Comparison of ENCODE assay signal across 17 cellular contexts in the genomic region with DNA sequence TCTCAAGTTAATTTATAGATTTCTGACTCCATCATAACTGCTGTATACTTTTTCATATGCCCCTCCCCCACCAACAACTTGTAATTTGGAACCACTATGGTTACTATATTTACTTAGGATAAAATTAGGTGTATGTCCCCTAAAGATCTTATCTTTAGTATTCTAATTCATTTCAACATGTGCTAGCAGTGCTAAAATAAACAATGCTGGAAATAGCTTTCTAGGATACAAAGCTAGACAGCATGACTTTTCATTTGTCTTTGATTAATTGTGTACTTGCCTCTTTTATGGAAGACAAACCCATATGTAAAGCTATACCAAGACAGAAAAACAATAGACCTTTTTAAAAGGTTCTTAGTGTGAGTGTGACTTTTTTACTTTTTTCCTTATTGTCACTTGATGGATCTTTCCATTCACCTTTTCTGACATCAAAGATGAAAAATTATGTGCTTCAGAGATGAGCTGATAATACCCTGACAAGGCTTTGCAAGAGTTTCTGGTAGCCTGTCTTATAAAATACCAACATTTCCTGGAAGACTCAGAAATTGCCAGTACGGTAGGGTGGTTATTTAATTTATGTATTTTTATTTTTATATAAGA. TPM values are rescaled to one million over a fixed set of nuclear protein-coding genes. Genes with fewer than 3 reads are reported as not detected.
DNase-seq lines count a peak whose midpoint lies in the region; ATAC-seq, FAIRE-seq and TF ChIP-seq lines count a peak whose summit lies in the region.
"Had no signal": no experiment of that assay in that cellular context is flagged by ENCODE, and none has a peak within 500 bp of the region (broad histone marks: within the 10 kb centered on the region; RNA-seq: fewer than 3 reads in every experiment).

No MANE protein-coding gene starts in this region.

- FAIRE-seq in K562 (lab: Jason Lieb, UNC), result no peak
- FAIRE-seq: A204.1, GM18507 had no signal

- TF ChIP-seq POLR2A in K562 (conservative IDR thresholded peaks at IDR 0.05), result no peak
- no peak for TF ChIP-seq POLR2A in tibial nerve (IDR thresholded peaks at IDR 0.05)
- TF ChIP-seq POLR2A in upper lobe of left lung (IDR thresholded peaks at IDR 0.05), result no peak

- CTCF ChIA-PET in K562 (lab: Yijun Ruan, JAX; ENCODE audit: low intra/inter-chr PET ratio), result no interaction called here

- no peaks in the 10 kb centered on the region for H3K36me3 ChIP-seq in K562 (ENCODE audit: control insufficient read depth, insufficient read depth, low read length)
- no peaks in the 10 kb centered on the region for H3K36me3 ChIP-seq in skeletal muscle tissue (ENCODE audit: control insufficient read depth in 3 of 3, insufficient read depth in 3 of 3, low read length in 3 of 3)
- no peaks in the 10 kb centered on the region for H3K36me3 ChIP-seq in tibial nerve
- no peaks in the 10 kb centered on the region for H3K36me3 ChIP-seq in upper lobe of left lung

- ATAC-seq in Right ventricle myocardium superior (ENCODE audit: poor library complexity) (peak; percentile 78), K562 (no peak), GM18870 (IDR thresholded peaks at IDR 0.05; ENCODE audit: unreplicated experiment) (no peak), upper lobe of left lung (ENCODE audit: low FRiP score in 2 of 2) (no peak)

- no peak for TF ChIP-seq RAD21 in K562 (CRISPR knock-in tag; conservative IDR thresholded peaks at IDR 0.05 in 1 of 2, IDR thresholded peaks at IDR 0.05 in 1 of 2)

- peaks cover 0 to 15% of the 10 kb centered on the region in 2 experiments; a peak in 3 of 5 replicates for H3K4me1 ChIP-seq in K562 (replicated peaks in 1 of 2; ENCODE audit: control insufficient read depth in 2 of 2, insufficient read depth in 2 of 2, low read length in 2 of 2)
- H3K4me1 ChIP-seq in skeletal muscle tissue (ENCODE audit: control insufficient read depth in 3 of 3, insufficient read depth in 3 of 3, low read length in 3 of 3), result peaks cover 4 to 6% (median 5%) of the 10 kb centered on the region in 3 donors
- no peaks in the 10 kb centered on the region for H3K4me1 ChIP-seq in tibial nerve
- H3K4me1 ChIP-seq in upper lobe of left lung, result no peaks in the 10 kb centered on the region

- H3K4me3 ChIP-seq in K562 (no peak overlapping the region), skeletal muscle tissue (ENCODE audit: low read length in 3 of 3) (no peak overlapping the region), tibial nerve (no peak overlapping the region), upper lobe of left lung (no peak overlapping the region)

- WGBS in K562 (ENCODE audit: insufficient coverage, low coverage, missing lambda C conversion rate), result 35% methylated on average over 1 of the region's 1 CpG
- 90 to 93% methylated on average over 1 of the region's 1 CpG for WGBS in tibial nerve, 2 donors
- WGBS in upper lobe of left lung, 2 donors, result 63 to 82% methylated on average over 1 of the region's 1 CpG

- in situ Hi-C loops in K562 (cut with MboI), result no loop called here

- intact Hi-C loops in Right ventricle myocardium superior (cut with DNase I), result no loop called here
- intact Hi-C loops in cardiac septum (cut with DNase I), result loop anchor here (10.0 kb wide), 1 partner anchor 54 kb away; no protein-coding TSS in a partner anchor
- intact Hi-C loops in K562 (cut with micrococcal nuclease), result no loop called here

- no TSS peak for BruUV-seq in K562 (replicated peaks; lab: Mats Ljungman, UMichigan)

- H3K4me2 ChIP-seq in K562 (ENCODE audit: insufficient read depth, low read length), result no peak overlapping the region
- H3K4me2 ChIP-seq: KMS-11 had no signal

- peaks cover 0 to 2% of the 10 kb centered on the region in 2 experiments; a peak in 2 of 5 replicates for H3K27me3 ChIP-seq in K562 (ENCODE audit: control insufficient read depth in 2 of 2, insufficient read depth in 2 of 2, low read length in 2 of 2)
- H3K27me3 ChIP-seq in skeletal muscle tissue (ENCODE audit: control insufficient read depth in 3 of 3, insufficient read depth in 3 of 3, low read length in 3 of 3), result no peaks in the 10 kb centered on the region
- no peaks in the 10 kb centered on the region for H3K27me3 ChIP-seq in tibial nerve
- H3K27me3 ChIP-seq in upper lobe of left lung, result no peaks in the 10 kb centered on the region

- TF ChIP-seq CTCF in K562 (IDR thresholded peaks at IDR 0.05 in 2 of 3, conservative IDR thresholded peaks at IDR 0.05 in 1 of 3; ENCODE audit: insufficient read depth in 2 of 3, low read depth in 1 of 3, low read length in 3 of 3) (no peak), tibial nerve (IDR thresholded peaks at IDR 0.05) (no peak), upper lobe of left lung (IDR thresholded peaks at IDR 0.05) (no peak)

- H2AFZ ChIP-seq in K562 (ENCODE audit: low read depth, low read length), result no peak overlapping the region

- TF ChIP-seq EP300 in K562 (IDR thresholded peaks at IDR 0.05; ENCODE audit: low read length), result no peak
- TF ChIP-seq EP300 in tibial nerve (IDR thresholded peaks at IDR 0.05), result no peak
- TF ChIP-seq EP300 in upper lobe of left lung (IDR thresholded peaks at IDR 0.05), result no peak

- H3K79me2 ChIP-seq in K562 (ENCODE audit: control insufficient read depth, insufficient read depth, low read length), result no peaks in the 10 kb centered on the region

- no peaks in the 10 kb centered on the region for H3K9me1 ChIP-seq in K562 (ENCODE audit: control insufficient read depth, insufficient read depth, low read length)

- no peak for DNase-seq in Right ventricle myocardium superior
- DNase-seq in cardiac septum (ENCODE audit: low spot score), result no peak
- DNase-seq in NCI-H748 (lab: John Stamatoyannopoulos, UW; ENCODE audit: unreplicated experiment), result peak; percentile 24
- no peak for DNase-seq in K562 (ENCODE audit: extremely low read depth in 1 of 4, low spot score in 3 of 4)
- DNase-seq in tibial nerve (ENCODE audit: low spot score in 2 of 2), result no peak
- no peak for DNase-seq in upper lobe of left lung
- DNase-seq: MM.1S, NCI-H2029, NCI-H2227 treated with DMSO at 0.1 percent for 48 hours, NCI-H524 treated with DMSO at 0.1 percent for 48 hours, SIG-M5, SW 1271 had no signal

- H3K9me3 ChIP-seq in K562 (replicated peaks; ENCODE audit: control insufficient read depth, insufficient read depth, low read depth, low read length), result no peaks in the 10 kb centered on the region
- H3K9me3 ChIP-seq in skeletal muscle tissue (ENCODE audit: control insufficient read depth in 3 of 3, low read length in 3 of 3), result no peaks in the 10 kb centered on the region
- no peaks in the 10 kb centered on the region for H3K9me3 ChIP-seq in tibial nerve
- no peaks in the 10 kb centered on the region for H3K9me3 ChIP-seq in upper lobe of left lung

- no peak overlapping the region for H3K9ac ChIP-seq in K562 (ENCODE audit: insufficient read depth in 1 of 2, low read depth in 2 of 2, low read length in 2 of 2)
- H3K9ac ChIP-seq in skeletal muscle tissue (ENCODE audit: low read depth in 1 of 3, low read length in 3 of 3), result no peak overlapping the region
- H3K9ac ChIP-seq: KMS-11 had no signal

- H3K27ac ChIP-seq in K562 (ENCODE audit: extremely low read depth, low read depth, low read length), result no peak overlapping the region
- peak overlapping the region; percentile 9 for H3K27ac ChIP-seq in skeletal muscle tissue (ENCODE audit: low read depth, low read length)
- no peak overlapping the region for H3K27ac ChIP-seq in tibial nerve
- H3K27ac ChIP-seq in upper lobe of left lung, result no peak overlapping the region
- H3K27ac ChIP-seq: KMS-11 had no signal

- H4K20me1 ChIP-seq in K562 (replicated peaks; ENCODE audit: control insufficient read depth, insufficient read depth, low read length), result no peaks in the 10 kb centered on the region

- POLR2A ChIA-PET in K562 (lab: Yijun Ruan, JAX), result interaction anchor here (1.4 kb wide), 1 partner anchor 9 kb away, joined by 4 read pairs; no protein-coding TSS in a partner anchor

TF ChIP-seq in K562, 482 proteins besides CTCF, POLR2A, EP300 and RAD21 (continues in another document):
- TF ChIP-seq, protein P1, sequence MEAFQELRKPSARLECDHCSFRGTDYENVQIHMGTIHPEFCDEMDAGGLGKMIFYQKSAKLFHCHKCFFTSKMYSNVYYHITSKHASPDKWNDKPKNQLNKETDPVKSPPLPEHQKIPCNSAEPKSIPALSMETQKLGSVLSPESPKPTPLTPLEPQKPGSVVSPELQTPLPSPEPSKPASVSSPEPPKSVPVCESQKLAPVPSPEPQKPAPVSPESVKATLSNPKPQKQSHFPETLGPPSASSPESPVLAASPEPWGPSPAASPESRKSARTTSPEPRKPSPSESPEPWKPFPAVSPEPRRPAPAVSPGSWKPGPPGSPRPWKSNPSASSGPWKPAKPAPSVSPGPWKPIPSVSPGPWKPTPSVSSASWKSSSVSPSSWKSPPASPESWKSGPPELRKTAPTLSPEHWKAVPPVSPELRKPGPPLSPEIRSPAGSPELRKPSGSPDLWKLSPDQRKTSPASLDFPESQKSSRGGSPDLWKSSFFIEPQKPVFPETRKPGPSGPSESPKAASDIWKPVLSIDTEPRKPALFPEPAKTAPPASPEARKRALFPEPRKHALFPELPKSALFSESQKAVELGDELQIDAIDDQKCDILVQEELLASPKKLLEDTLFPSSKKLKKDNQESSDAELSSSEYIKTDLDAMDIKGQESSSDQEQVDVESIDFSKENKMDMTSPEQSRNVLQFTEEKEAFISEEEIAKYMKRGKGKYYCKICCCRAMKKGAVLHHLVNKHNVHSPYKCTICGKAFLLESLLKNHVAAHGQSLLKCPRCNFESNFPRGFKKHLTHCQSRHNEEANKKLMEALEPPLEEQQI (IDR thresholded peaks at IDR 0.05), result no peak

RNA-seq across cellular contexts. Expression of a gene that starts 31.2 kb away (rescaled TPM):
- total RNA-seq in Right ventricle myocardium superior (50.1 TPM), cardiac septum (35.1 TPM), K562 (2014; rRNA removed) (5.0 and 6.4 TPM in 2 replicates), K562 (2014; rRNA removed; fragmentation: Illumina TruSeq; extraction: Trizol) (5.6 and 5.9 TPM in 2 replicates), K562 (2015; rRNA removed; fragmentation: Illumina TruSeq; extraction: Trizol) (4.6 and 5.3 TPM in 2 replicates), K562 (2021) (4.0 and 4.8 TPM in 2 replicates), skeletal muscle tissue (52.2 TPM), tibial nerve (1 to 10 TPM; 1.8 to 6.7 (median 2.6) TPM), upper lobe of left lung (1 to 10 TPM in 1 of 6 donors, under 1 TPM in 2, not detected in 3; 0.34 to 6.8 (median 0.57) TPM)
- total RNA-seq in K562 (2011; cell fraction: chromatin; rRNA removed; ENCODE audit: low replicate concordance), result 1.4 and 4.2 TPM in 2 replicates
- total RNA-seq in K562 (2011; cell fraction: nucleolus; rRNA removed), result 1.7 and 2.3 TPM in 2 replicates
- total RNA-seq in K562 (2011; cell fraction: nucleoplasm; rRNA removed), result 3.5 and 5.3 TPM in 2 replicates
- polyA plus RNA-seq in K562 (2011; rRNA removed) (1.0 and 11.8 TPM in 2 replicates), K562 (2014; fragmentation: Illumina TruSeq; extraction: Trizol) (10.2 and 11.5 TPM in 2 replicates), K562 (2014; fragmentation: Nextera tagmentation; extraction: Ambion mirVana) (1 to 10 TPM; 4.0 to 5.4 TPM), K562 (2014; rRNA removed) (8.3 TPM in 2 replicates)
- polyA plus RNA-seq in K562 (2011; cell fraction: cytosol; rRNA removed), result 0.52 and 3.7 TPM in 2 replicates
- 0.31 and 3.0 TPM in 2 replicates for polyA plus RNA-seq in K562 (2011; cell fraction: nucleus; rRNA removed)
- polyA plus RNA-seq in K562 (2012), result 6.1 and 10.2 TPM in 2 replicates
- 0.24 and 4.8 TPM in 2 replicates for polyA minus RNA-seq in K562 (2011; rRNA and poly(A)+ RNA removed)
- polyA minus RNA-seq in K562 (2011; cell fraction: cytosol; rRNA and poly(A)+ RNA removed), result 1.2 TPM in 1 of 2 replicates, not detected in the other
- 0.94 TPM in 1 of 2 replicates, not detected in the other for polyA minus RNA-seq in K562 (2011; cell fraction: nucleus; rRNA and poly(A)+ RNA removed)
